34 cellular contexts compared by ENCODE assay signal in the genomic region with DNA sequence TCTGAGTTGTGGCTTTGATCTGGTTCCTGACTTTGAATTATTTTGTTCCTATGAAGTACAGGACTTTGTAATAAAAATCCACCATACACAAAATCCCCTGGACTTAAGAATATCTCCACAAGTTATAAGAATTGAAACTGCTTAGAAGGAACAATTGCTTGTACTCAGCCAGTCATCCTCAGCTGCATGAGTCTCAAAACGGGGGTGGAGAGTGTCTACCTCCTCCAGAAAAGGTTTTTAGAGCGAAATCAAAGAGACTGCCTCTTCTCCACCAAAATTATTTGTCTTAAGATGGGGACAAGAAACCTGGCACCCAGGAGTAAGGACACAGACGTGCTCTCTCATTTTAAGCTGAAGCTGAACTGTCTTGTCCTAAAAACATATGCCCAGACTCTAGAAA.
"Had no signal": no experiment of that assay in that cellular context is flagged by ENCODE, and none has a peak within 500 bp of the region (broad histone marks: within the 10 kb centered on the region; RNA-seq: fewer than 3 reads in every experiment).

No MANE protein-coding gene starts in this region.

- H3K9me3 Mint-ChIP-seq: activated B cell treated with CpG ODN at 0.5 μM for 24 hours; activated CD4-positive, alpha-beta memory T cell treated with anti-CD3 and anti-CD28 coated beads for 36 hours; activated CD4-positive, alpha-beta T cell treated with anti-CD3 and anti-CD28 coated beads, Interleukin-2, amount 10 ng/mL, durations not matched to agents 24 days and 14 days; activated CD8-positive, alpha-beta T cell treated with anti-CD3 and anti-CD28 coated beads for 36 hours; activated naive CD4-positive, alpha-beta T cell treated with anti-CD3 and anti-CD28 coated beads for 36 hours; activated naive CD4-positive, alpha-beta T cell treated with anti-CD3 and anti-CD28 coated beads, Interleukin-2, amount 50 U/mL, for 72 hours; activated naive CD8-positive, alpha-beta T cell treated with anti-CD3 and anti-CD28 coated beads for 36 hours; activated T-cell treated with anti-CD3 and anti-CD28 coated beads, Interleukin-2, amount 50 U/mL, for 4 hours; activated T-cell treated with anti-CD3 and anti-CD28 coated beads, Interleukin-2, amount 50 U/mL, for 72 hours; activated T-helper 1 cell treated with anti-CD3 and anti-CD28 coated beads, Interleukin-12 subunit alpha, Interleukin-12 subunit beta, Interleukin-2, Interleukin-4 antibody, amounts not matched to agents 30 ng/mL and 10 ng/mL and 1 ng/mL, durations not matched to agents 14 hours and 24 hours and 36 hours; activated T-helper 17 cell treated with anti-CD3 and anti-CD28 coated beads, Interleukin-2, amount 50 U/mL, for 72 hours; T-helper 1 cell treated with Interleukin-12 subunit alpha and Interleukin-12 subunit beta and Interleukin-4 antibody, amounts not matched to agents 30 μg/mL and 1 μg/mL, for 36 hours; T-helper 2 cell treated with Interferon-gamma antibody and Interleukin-4, amounts not matched to agents 5 μg/mL and 100 μg/mL, for 36 hours had no signal

- DNase-seq: activated B cell treated with CpG ODN at 0.5 μM for 24 hours; activated CD4-positive, alpha-beta memory T cell treated with anti-CD3 and anti-CD28 coated beads for 36 hours; activated CD4-positive, alpha-beta T cell treated with anti-CD3 and anti-CD28 coated beads for 4 hours; activated CD4-positive, alpha-beta T cell treated with anti-CD3 and anti-CD28 coated beads, Interleukin-2, amount 10 ng/mL, durations not matched to agents 24 days and 14 days; activated CD4-positive, alpha-beta T cell treated with anti-CD3 and anti-CD28 coated beads, Interleukin-2, amount 50 U/mL, for 1 hour; activated CD4-positive, alpha-beta T cell treated with anti-CD3 and anti-CD28 coated beads, Interleukin-2, amount 50 U/mL, for 4 hours; activated CD4-positive, CD25-positive, alpha-beta regulatory T cell treated with anti-CD3 and anti-CD28 coated beads, Interleukin-2, amount 50 U/mL, for 72 hours; activated CD8-positive, alpha-beta memory T cell treated with anti-CD3 and anti-CD28 coated beads, Interleukin-2, amount 50 U/mL, for 4 hours; activated CD8-positive, alpha-beta T cell treated with anti-CD3 and anti-CD28 coated beads for 36 hours; activated effector memory CD4-positive, alpha-beta T cell treated with anti-CD3 and anti-CD28 coated beads, Interleukin-2, amount 50 U/mL, for 16 hours; activated gamma-delta T cell treated with Interleukin-2 at 50 U/mL for 16 hours; activated naive CD4-positive, alpha-beta T cell; activated naive CD4-positive, alpha-beta T cell treated with anti-CD3 and anti-CD28 coated beads for 36 hours; activated naive CD4-positive, alpha-beta T cell treated with anti-CD3 and anti-CD28 coated beads, Interleukin-2, amount 50 U/mL, for 16 hours; activated naive CD8-positive, alpha-beta T cell treated with anti-CD3 and anti-CD28 coated beads for 36 hours; activated T-cell treated with anti-CD3 and anti-CD28 coated beads for 4 hours; activated T-cell treated with anti-CD3 and anti-CD28 coated beads, Interleukin-2, amount 50 U/mL, for 1 hour; activated T-cell treated with anti-CD3 and anti-CD28 coated beads, Interleukin-2, amount 50 U/mL, for 4 hours; activated T-cell treated with anti-CD3 and anti-CD28 coated beads, Interleukin-2, amount 50 U/mL, for 72 hours; adrenal gland; amniotic stem cell; aorta; body of pancreas; brain microvascular endothelial cell; central memory CD4-positive, alpha-beta T cell; cerebellar nuclear complex; T-helper 1 cell; T-helper 2 cell; T-helper 9 cell had no signal

- H3K36me3 Mint-ChIP-seq: activated CD4-positive, alpha-beta memory T cell treated with anti-CD3 and anti-CD28 coated beads for 36 hours; activated naive CD4-positive, alpha-beta T cell treated with anti-CD3 and anti-CD28 coated beads, Interleukin-2, amount 50 U/mL, for 72 hours; activated naive CD8-positive, alpha-beta T cell treated with anti-CD3 and anti-CD28 coated beads for 36 hours had no signal

- H3K4me1 Mint-ChIP-seq: activated B cell treated with CpG ODN at 0.5 μM for 24 hours; activated CD4-positive, alpha-beta T cell treated with anti-CD3 and anti-CD28 coated beads, Interleukin-2, amount 10 ng/mL, durations not matched to agents 24 days and 14 days; activated naive CD8-positive, alpha-beta T cell treated with anti-CD3 and anti-CD28 coated beads for 36 hours; activated T-helper 17 cell treated with anti-CD3 and anti-CD28 coated beads, Interleukin-2, amount 50 U/mL, for 72 hours had no signal

- H3K27me3 Mint-ChIP-seq: activated B cell treated with CpG ODN at 0.5 μM for 24 hours; activated CD4-positive, alpha-beta memory T cell treated with anti-CD3 and anti-CD28 coated beads for 36 hours; activated CD8-positive, alpha-beta T cell treated with anti-CD3 and anti-CD28 coated beads for 36 hours; activated T-helper 17 cell treated with anti-CD3 and anti-CD28 coated beads, Interleukin-2, amount 50 U/mL, for 72 hours had no signal

- H3K4me3 Mint-ChIP-seq: activated B cell treated with CpG ODN at 0.5 μM for 24 hours; activated CD4-positive, alpha-beta memory T cell treated with anti-CD3 and anti-CD28 coated beads for 36 hours; activated CD4-positive, alpha-beta T cell treated with anti-CD3 and anti-CD28 coated beads, Interleukin-2, amount 10 ng/mL, durations not matched to agents 24 days and 14 days; activated CD8-positive, alpha-beta T cell treated with anti-CD3 and anti-CD28 coated beads for 36 hours; activated naive CD4-positive, alpha-beta T cell treated with anti-CD3 and anti-CD28 coated beads for 36 hours; activated naive CD8-positive, alpha-beta T cell treated with anti-CD3 and anti-CD28 coated beads for 36 hours; activated T-cell treated with anti-CD3 and anti-CD28 coated beads, Interleukin-2, amount 50 U/mL, for 4 hours; activated T-cell treated with anti-CD3 and anti-CD28 coated beads, Interleukin-2, amount 50 U/mL, for 72 hours; activated T-helper 1 cell treated with anti-CD3 and anti-CD28 coated beads, Interleukin-12 subunit alpha, Interleukin-12 subunit beta, Interleukin-2, Interleukin-4 antibody, amounts not matched to agents 30 ng/mL and 10 ng/mL and 1 ng/mL, durations not matched to agents 14 hours and 24 hours and 36 hours; activated T-helper 17 cell treated with anti-CD3 and anti-CD28 coated beads, Interleukin-2, amount 50 U/mL, for 72 hours; T-helper 1 cell treated with Interleukin-12 subunit alpha and Interleukin-12 subunit beta and Interleukin-4 antibody, amounts not matched to agents 30 μg/mL and 1 μg/mL, for 36 hours; T-helper 2 cell treated with Interferon-gamma antibody and Interleukin-4, amounts not matched to agents 5 μg/mL and 100 μg/mL, for 36 hours had no signal

- H3K27ac Mint-ChIP-seq: activated B cell treated with CpG ODN at 0.5 μM for 24 hours; activated CD4-positive, alpha-beta memory T cell treated with anti-CD3 and anti-CD28 coated beads for 36 hours; activated CD4-positive, alpha-beta T cell treated with anti-CD3 and anti-CD28 coated beads, Interleukin-2, amount 10 ng/mL, durations not matched to agents 24 days and 14 days; activated CD8-positive, alpha-beta T cell treated with anti-CD3 and anti-CD28 coated beads for 36 hours; activated naive CD4-positive, alpha-beta T cell treated with anti-CD3 and anti-CD28 coated beads for 36 hours; activated naive CD4-positive, alpha-beta T cell treated with anti-CD3 and anti-CD28 coated beads, Interleukin-2, amount 50 U/mL, for 72 hours; activated naive CD8-positive, alpha-beta T cell treated with anti-CD3 and anti-CD28 coated beads for 36 hours; activated T-cell treated with anti-CD3 and anti-CD28 coated beads, Interleukin-2, amount 50 U/mL, for 72 hours; activated T-helper 1 cell treated with anti-CD3 and anti-CD28 coated beads, Interleukin-12 subunit alpha, Interleukin-12 subunit beta, Interleukin-2, Interleukin-4 antibody, amounts not matched to agents 30 ng/mL and 10 ng/mL and 1 ng/mL, durations not matched to agents 14 hours and 24 hours and 36 hours; activated T-helper 17 cell treated with anti-CD3 and anti-CD28 coated beads, Interleukin-2, amount 50 U/mL, for 72 hours; T-helper 1 cell treated with Interleukin-12 subunit alpha and Interleukin-12 subunit beta and Interleukin-4 antibody, amounts not matched to agents 30 μg/mL and 1 μg/mL, for 36 hours; T-helper 2 cell treated with Interferon-gamma antibody and Interleukin-4, amounts not matched to agents 5 μg/mL and 100 μg/mL, for 36 hours had no signal
